ENCODE assay signal across 2 cellular contexts in the genomic region with DNA sequence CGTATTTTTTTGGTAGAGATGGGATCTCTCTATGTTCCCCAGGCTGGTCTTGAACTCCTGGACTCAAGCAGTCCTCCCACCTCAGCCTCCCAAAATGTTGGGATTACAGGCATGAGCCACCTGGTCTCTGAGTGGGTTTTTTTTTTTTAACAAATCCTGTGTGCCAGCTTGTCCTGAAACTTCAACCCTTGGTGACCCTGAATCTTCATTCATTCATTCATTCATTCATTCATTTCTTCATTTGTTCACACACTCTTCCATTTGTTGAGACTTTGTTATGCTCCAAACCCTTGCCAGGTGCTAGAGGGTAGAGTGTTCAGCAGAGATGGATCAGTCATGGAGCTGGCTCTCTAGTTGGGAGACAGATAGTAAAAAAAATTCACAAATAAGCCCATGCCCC.
A peak's percentile ranks its signal among the peaks of the same experiment; 100 is the strongest.
TF ChIP-seq lines count a peak whose summit lies in the region.

No MANE protein-coding gene starts in this region.

TF ChIP-seq in HepG2, 621 proteins besides CTCF, POLR2A, EP300 and RAD21:
- TF ChIP-seq ZNF24 (IDR thresholded peaks at IDR 0.05) (peak; percentile 86), MEF2D (CRISPR knock-in tag; IDR thresholded peaks at IDR 0.05) (no peak)
TF ChIP-seq in HepG2: peak in this region for 1.

TF ChIP-seq in K562, 482 proteins besides CTCF, POLR2A, EP300 and RAD21:
- TF ChIP-seq ZNF24 (IDR thresholded peaks at IDR 0.05), result peak; percentile 86
- TF ChIP-seq ZNF282 (CRISPR knock-in tag; IDR thresholded peaks at IDR 0.05), result no peak
